24 cellular contexts compared by ENCODE assay signal in genomic region chr1:240462277-240462676, GRCh38.
"Had no signal": no experiment of that assay in that cellular context is flagged by ENCODE, and none has a peak within 500 bp of the region (broad histone marks: within the 10 kb centered on the region; RNA-seq: fewer than 3 reads in every experiment).

No MANE protein-coding gene starts in this region.

- H3K27ac ChIP-seq: heart right ventricle, left lung, lower lobe of right lung, pancreas, prostate gland, skin epidermis, spleen, stomach, testis, thyroid gland, upper lobe of left lung, vagina had no signal

- DNase-seq: heart right ventricle; hippocampal formation; kidney glomerular epithelial cell; left cardiac atrium; left lung; lower lobe of right lung; mammary epithelial cell; naive thymus-derived CD4-positive, alpha-beta T cell; pancreas; posterior cingulate gyrus; retina; right cardiac atrium; spleen; stimulated activated CD4-positive, alpha-beta T cell treated with anti-CD3 and anti-CD28 coated beads, Interleukin-4, amount 100 ng/mL, for 4 hours; stimulated activated CD8-positive, alpha-beta memory T cell treated with anti-CD3 and anti-CD28 coated beads, Interleukin-4, amount 100 ng/mL, for 48 hours; stimulated activated naive CD8-positive, alpha-beta T cell treated with anti-CD3 and anti-CD28 coated beads, Interleukin-15, Interleukin-2, amounts not matched to agents 100 U/mL and 50 U/mL, for 24 hours; stomach; testis; thyroid gland; transverse colon; upper lobe of left lung had no signal

- H3K27me3 ChIP-seq: left lung, pancreas, spleen, stomach, testis, thyroid gland, transverse colon, upper lobe of left lung, vagina had no signal

- H3K9me3 ChIP-seq: heart right ventricle, left lung, lower lobe of right lung, pancreas, prostate gland, spleen, stomach, testis, thyroid gland, transverse colon, upper lobe of left lung, vagina had no signal

- H3K4me1 ChIP-seq: heart right ventricle, left lung, lower lobe of right lung, pancreas, prostate gland, spleen, stomach, testis, upper lobe of left lung, vagina had no signal

- H3K36me3 ChIP-seq: heart right ventricle, left lung, lower lobe of right lung, pancreas, prostate gland, spleen, stomach, thyroid gland, transverse colon, upper lobe of left lung, vagina had no signal

- H3K4me3 ChIP-seq: heart right ventricle, left lung, lower lobe of right lung, pancreas, prostate gland, skin epidermis, spleen, stomach, testis, thyroid gland, transverse colon, upper lobe of left lung, vagina had no signal
